31 cellular contexts compared by ENCODE assay signal in the genomic region with DNA sequence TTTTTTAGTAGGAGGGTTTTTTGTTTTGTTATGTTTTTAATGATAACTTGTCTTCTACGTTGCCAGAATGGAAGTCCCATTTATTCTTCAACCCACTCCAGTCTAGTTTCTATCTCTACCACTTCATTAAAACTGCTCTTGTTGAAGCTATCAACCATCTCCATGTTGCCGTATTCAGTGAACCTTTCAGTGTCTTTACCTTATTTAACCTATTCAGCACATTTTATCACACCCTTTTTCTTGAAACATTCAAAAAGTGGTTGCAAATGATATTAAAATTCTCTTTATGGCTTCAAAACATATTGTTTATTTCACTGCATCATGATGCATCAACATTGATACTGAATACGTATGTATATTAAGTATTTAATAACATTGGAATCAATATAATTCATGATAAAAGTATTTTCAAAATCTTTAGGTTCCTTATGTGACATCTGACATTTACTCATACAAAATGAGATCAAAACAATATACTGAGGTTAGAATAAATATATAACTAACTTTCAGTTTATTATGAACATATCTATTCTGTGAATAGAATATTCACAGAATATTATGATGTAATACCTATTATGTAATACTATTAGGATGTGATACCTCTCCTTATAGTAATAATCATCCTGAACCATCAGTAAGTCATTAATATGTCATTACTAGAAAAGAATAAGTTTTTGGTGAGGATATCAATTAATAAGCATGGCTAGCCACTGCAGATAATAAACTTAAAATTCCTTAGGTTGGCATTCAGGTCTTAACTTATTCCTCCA.
"Had no signal": no experiment of that assay in that cellular context is flagged by ENCODE, and none has a peak within 500 bp of the region (broad histone marks: within the 10 kb centered on the region; RNA-seq: fewer than 3 reads in every experiment).

No MANE protein-coding gene starts in this region.

- H3K27me3 ChIP-seq: ascending aorta, breast epithelium, cardiac muscle cell had no signal

- H3K27ac ChIP-seq: ascending aorta, breast epithelium, cardiac muscle cell, coronary artery, dorsolateral prefrontal cortex, esophagus muscularis mucosa, foreskin keratinocyte had no signal

- DNase-seq: activated CD4-positive, alpha-beta memory T cell treated with anti-CD3 and anti-CD28 coated beads, Interleukin-2, amount 10 ng/mL, durations not matched to agents 7 days and 5 days; activated CD4-positive, alpha-beta T cell treated with anti-CD3 and anti-CD28 coated beads for 36 hours; activated CD4-positive, alpha-beta T cell treated with anti-CD3 and anti-CD28 coated beads, Interleukin-2, amount 10 ng/mL, durations not matched to agents 7 days and 5 days; activated CD4-positive, alpha-beta T cell treated with anti-CD3 and anti-CD28 coated beads, Interleukin-2, amount 50 U/mL, for 4 hours; activated CD4-positive, CD25-positive, alpha-beta regulatory T cell; activated CD4-positive, CD25-positive, alpha-beta regulatory T cell treated with anti-CD3 and anti-CD28 coated beads, Interleukin-2, amount 50 U/mL, for 72 hours; activated CD8-positive, alpha-beta memory T cell treated with anti-CD3 and anti-CD28 coated beads, Interleukin-2, amount 50 U/mL, for 48 hours; activated gamma-delta T cell; activated naive CD4-positive, alpha-beta T cell; activated naive CD4-positive, alpha-beta T cell treated with anti-CD3 and anti-CD28 coated beads, Interleukin-2, amount 10 ng/mL, durations not matched to agents 7 days and 5 days; activated naive CD8-positive, alpha-beta T cell treated with anti-CD3 and anti-CD28 coated beads, Interleukin-2, amount 10 ng/mL, durations not matched to agents 7 days and 5 days; activated T-cell treated with anti-CD3 and anti-CD28 coated beads for 4 hours; activated T-cell treated with anti-CD3 and anti-CD28 coated beads, Interleukin-2, amount 50 U/mL, for 24 hours; activated T-cell treated with anti-CD3 and anti-CD28 coated beads, Interleukin-2, amount 50 U/mL, for 72 hours; central memory CD4-positive, alpha-beta T cell; cerebellar nuclear complex; dorsolateral prefrontal cortex; effector memory CD4-positive, alpha-beta T cell; endodermal cell; erythroblast; foreskin keratinocyte; head of caudate nucleus; T-helper 1 cell; T-helper 17 cell; T1000 had no signal

- H3K4me3 ChIP-seq: ascending aorta, breast epithelium, cardiac muscle cell, coronary artery, dorsolateral prefrontal cortex, esophagus muscularis mucosa had no signal

- ATAC-seq: activated CD4-positive, alpha-beta T cell treated with anti-CD3 and anti-CD28 coated beads for 36 hours; activated naive CD4-positive, alpha-beta T cell treated with anti-CD3 and anti-CD28 coated beads, Interleukin-2, amount 50 U/mL, for 72 hours; activated T-cell treated with anti-CD3 and anti-CD28 coated beads, Interleukin-2, amount 50 U/mL, for 72 hours; foreskin keratinocyte; T-helper 17 cell had no signal

- H3K4me1 ChIP-seq: ascending aorta, breast epithelium, esophagus muscularis mucosa, foreskin keratinocyte had no signal

- H3K9me3 ChIP-seq: ascending aorta, breast epithelium, esophagus muscularis mucosa had no signal

- H3K36me3 ChIP-seq: ascending aorta, breast epithelium, cardiac muscle cell, esophagus muscularis mucosa had no signal
